In the genomic region with DNA sequence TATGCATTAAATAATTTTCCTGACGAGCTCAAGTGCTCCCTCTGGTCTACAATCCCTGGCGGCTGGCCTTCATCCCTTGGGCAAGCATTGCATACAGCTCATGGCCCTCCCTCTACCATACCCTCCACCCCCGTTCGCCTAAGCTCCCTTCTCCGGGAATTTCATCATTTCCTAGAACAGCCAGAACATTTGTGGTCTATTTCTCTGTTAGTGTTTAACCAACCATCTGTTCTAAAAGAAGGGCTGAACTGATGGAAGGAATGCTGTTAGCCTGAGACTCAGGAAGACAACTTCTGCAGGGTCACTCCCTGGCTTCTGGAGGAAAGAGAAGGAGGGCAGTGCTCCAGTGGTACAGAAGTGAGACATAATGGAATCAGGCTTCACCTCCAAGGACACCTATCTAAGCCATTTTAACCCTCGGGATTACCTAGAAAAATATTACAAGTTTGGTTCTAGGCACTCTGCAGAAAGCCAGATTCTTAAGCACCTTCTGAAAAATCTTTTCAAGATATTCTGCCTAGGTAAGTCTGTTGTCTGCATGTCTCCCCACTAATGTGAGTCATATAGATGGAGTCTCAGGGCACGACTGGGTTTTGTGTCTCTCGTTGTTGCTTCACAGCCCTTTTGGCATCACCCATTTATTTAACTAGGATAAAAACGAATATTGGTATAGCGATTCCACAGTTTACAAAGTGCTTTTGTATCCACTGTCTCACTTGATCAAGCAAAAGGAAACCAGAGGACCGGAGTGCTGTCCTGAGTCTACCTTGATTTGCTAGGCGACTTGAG, we compare ENCODE assay signal across 8 cellular contexts. TPM values are rescaled to one million over a fixed set of nuclear protein-coding genes. Genes with fewer than 3 reads are reported as not detected.
DNase-seq lines count a peak whose midpoint lies in the region; TF ChIP-seq lines count a peak whose summit lies in the region.

NNMT (plus strand) TSS at position 210 of the 789 bp plus-strand sequence; CDS start at position 368, 158 bp downstream.

- peak within 1 kb of the TSS; percentile 50 to 56 for H3K9ac ChIP-seq in colonic mucosa (ENCODE audit: low read depth in 2 of 2, low read length in 2 of 2)

- H3K27me3 ChIP-seq in colonic mucosa, result no peaks in the 10 kb centered on the region

- in situ Hi-C loops in GM13976 (cut with MboI; ENCODE audit: low sequenced_read_pairs, unreplicated experiment), result no loop called here

- peak; percentile 80 for DNase-seq in HS-5 (ENCODE audit: low read depth)
- peak; percentile 43 for DNase-seq in colonic mucosa
- peak; percentile 74 to 94 for DNase-seq in lower leg skin (ENCODE audit: low spot score in 2 of 2)
- DNase-seq in stimulated activated CD4-positive, alpha-beta T cell treated with anti-CD3 and anti-CD28 coated beads, Interleukin-15, amount 100 ng/mL, for 24 hours, result no peak
- no peak for DNase-seq in NCI-H1436 (lab: John Stamatoyannopoulos, UW)
- DNase-seq in GM13976 (ENCODE audit: low spot score), result no peak
- no peak for DNase-seq in NCI-H524 (lab: John Stamatoyannopoulos, UW)

- no peak for TF ChIP-seq CTCF in colonic mucosa (IDR thresholded peaks at IDR 0.05)
- no peak for TF ChIP-seq CTCF in lower leg skin (IDR thresholded peaks at IDR 0.05)
- no peak for TF ChIP-seq CTCF in GM13976 (IDR thresholded peaks at IDR 0.05; ENCODE audit: borderline replicate concordance, control extremely low read depth, extremely low read depth, insufficient read depth, missing control alignments)

- no peaks in the 10 kb centered on the region for H3K36me3 ChIP-seq in colonic mucosa

- 48 to 52% methylated on average over 12 of the region's 12 CpGs for WGBS in lower leg skin, 2 donors

- no peaks in the 10 kb centered on the region for H3K4me1 ChIP-seq in colonic mucosa

- no peaks in the 10 kb centered on the region for H3K9me3 ChIP-seq in colonic mucosa

- peak within 1 kb of the TSS; percentile 25 for H3K4me3 ChIP-seq in colonic mucosa
- peak within 1 kb of the TSS; percentile 36 for H3K4me3 ChIP-seq in lower leg skin (ENCODE audit: low read depth, poor library complexity, severe bottlenecking)

- H3K27ac ChIP-seq in colonic mucosa (peak within 1 kb of the TSS; percentile 87), temporal lobe (ENCODE audit: low read depth, low read length) (peak within 1 kb of the TSS; percentile 19)

- intact Hi-C loops in colonic mucosa (cut with DNase I), result no loop called here
- intact Hi-C loops in lower leg skin (cut with DNase I; ENCODE audit: low total_unique reads), result no loop called here

- no peak for TF ChIP-seq POLR2A in lower leg skin (IDR thresholded peaks at IDR 0.05)

RNA-seq across cellular contexts. Expression of gene NNMT, which starts in this region (rescaled TPM):
- total RNA-seq in colonic mucosa, result 10 to 100 TPM; 13.7 to 41.3 TPM
- 100 to 1,000 TPM; 137 to 381 (median 145) TPM for total RNA-seq in lower leg skin
- not detected for total RNA-seq in temporal lobe

Comparison
In these comparisons a context has a peak if more than half of its experiments do, and no peak if none do; other contexts are left out.
1. RNA of gene NNMT (total RNA-seq): 137 to 381 TPM in lower leg skin and 13.7 to 41.3 TPM in colonic mucosa; not detected in temporal lobe (single experiment); every median in the first group is over 10 times any median in the second.
2. DNase-seq: peak in HS-5 (single experiment), colonic mucosa (single experiment) and lower leg skin (2 of 2); none in stimulated activated CD4-positive, alpha-beta T cell treated with anti-CD3 and anti-CD28 coated beads, Interleukin-15, amount 100 ng/mL, for 24 hours (single experiment), NCI-H1436 (single experiment), GM13976 (single experiment) and NCI-H524 (0 of 2).